Comparison of ENCODE assay signal across 8 cellular contexts in the genomic region with DNA sequence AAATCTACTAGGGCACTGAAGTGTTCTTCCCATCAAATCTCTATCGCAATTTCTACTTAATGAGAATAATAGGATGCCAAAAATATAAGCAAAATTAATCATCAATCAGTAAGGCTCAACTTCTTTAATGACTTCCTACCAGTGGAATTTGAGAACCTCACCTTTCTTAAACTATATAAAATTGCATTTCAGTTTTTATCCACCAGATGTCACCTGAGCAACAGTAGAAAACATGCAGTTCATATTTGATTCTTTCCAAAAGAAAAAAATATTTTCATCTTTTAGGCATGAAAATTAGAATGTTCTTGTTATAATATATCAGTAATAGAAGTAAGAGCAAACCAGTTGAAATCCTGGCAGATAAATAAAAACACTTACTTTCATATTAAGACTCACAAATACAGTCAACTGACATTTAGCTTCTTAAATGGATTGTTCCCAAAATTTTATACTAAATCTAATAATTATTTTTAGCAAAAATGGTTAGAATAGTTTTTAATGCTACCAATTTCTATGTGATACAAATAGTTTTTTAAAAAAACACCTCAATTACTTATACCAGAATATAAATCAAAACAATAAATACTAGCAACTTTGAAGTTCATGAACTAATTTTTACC. TPM values are rescaled to one million over a fixed set of nuclear protein-coding genes. Genes with fewer than 3 reads are reported as not detected.
DNase-seq lines count a peak whose midpoint lies in the region; ATAC-seq, FAIRE-seq and TF ChIP-seq lines count a peak whose summit lies in the region.

No MANE protein-coding gene starts in this region.

- intact Hi-C loops in CD4-positive, alpha-beta T cell (cut with DNase I, micrococcal nuclease) = loop anchor here (1.0 to 5.0 kb wide), 6 partner anchors 264 to 759 kb away; no protein-coding TSS in a partner anchor
- intact Hi-C loops in aorta (cut with DNase I) = loop anchor here (2.0 to 10.0 kb wide), 4 partner anchors 262 to 525 kb away; no protein-coding TSS in a partner anchor

- no peak overlapping the region for H3K56ac ChIP-seq in H9 (ENCODE audit: insufficient read length, low read depth, low read length)

- no peak overlapping the region for H4K91ac ChIP-seq in H9 (ENCODE audit: insufficient read length, low read depth, low read length)

- no peaks in the 10 kb centered on the region for H3K36me3 Mint-ChIP-seq in CD4-positive, alpha-beta T cell (ENCODE audit: low read depth)
- H3K36me3 Mint-ChIP-seq in H9 (ENCODE audit: insufficient read depth in 1 of 3, low read depth in 3 of 3) = no peaks in the 10 kb centered on the region; a peak in 1 of 7 replicates
- no peaks in the 10 kb centered on the region for H3K36me3 Mint-ChIP-seq in naive thymus-derived CD8-positive, alpha-beta T cell
- no peaks in the 10 kb centered on the region for H3K36me3 Mint-ChIP-seq in activated naive CD8-positive, alpha-beta T cell treated with anti-CD3 and anti-CD28 coated beads for 36 hours

- H3K4me1 Mint-ChIP-seq in CD4-positive, alpha-beta T cell (ENCODE audit: low read depth) = no peaks in the 10 kb centered on the region
- peaks cover 8 to 15% of the 10 kb centered on the region in 2 experiments for H3K4me1 Mint-ChIP-seq in H9
- no peaks in the 10 kb centered on the region for H3K4me1 Mint-ChIP-seq in naive thymus-derived CD8-positive, alpha-beta T cell
- H3K4me1 Mint-ChIP-seq in activated naive CD8-positive, alpha-beta T cell treated with anti-CD3 and anti-CD28 coated beads for 36 hours = no peaks in the 10 kb centered on the region

- no peak overlapping the region for H3K23ac ChIP-seq in H9 (ENCODE audit: insufficient read length, low read depth, low read length)

- H3K79me1 ChIP-seq in H9 (ENCODE audit: insufficient read depth, low read depth, low read length, poor library complexity, severe bottlenecking) = no peaks in the 10 kb centered on the region

- no peak overlapping the region for H3K4me3 ChIP-seq in OCI-LY3 (ENCODE audit: low read length)
- H3K4me3 ChIP-seq in aorta (ENCODE audit: low read length in 2 of 2) = no peak overlapping the region

- H3K27me3 Mint-ChIP-seq in CD4-positive, alpha-beta T cell = peaks cover 48% of the 10 kb centered on the region
- no peaks in the 10 kb centered on the region for H3K27me3 Mint-ChIP-seq in H9 (ENCODE audit: low read depth)
- peaks cover 16 to 36% (median 19%) of the 10 kb centered on the region in 5 donors for H3K27me3 Mint-ChIP-seq in naive thymus-derived CD8-positive, alpha-beta T cell
- peaks cover 38% of the 10 kb centered on the region for H3K27me3 Mint-ChIP-seq in activated naive CD8-positive, alpha-beta T cell treated with anti-CD3 and anti-CD28 coated beads for 36 hours

- no peaks in the 10 kb centered on the region for H3K9me3 Mint-ChIP-seq in CD4-positive, alpha-beta T cell
- H3K9me3 Mint-ChIP-seq in H9 = peaks cover 0 to 7% of the 10 kb centered on the region in 2 experiments; a peak in 1 of 5 replicates
- H3K9me3 Mint-ChIP-seq in naive thymus-derived CD8-positive, alpha-beta T cell = no peaks in the 10 kb centered on the region
- H3K9me3 Mint-ChIP-seq in activated naive CD8-positive, alpha-beta T cell treated with anti-CD3 and anti-CD28 coated beads for 36 hours = no peaks in the 10 kb centered on the region

- H3K4me1 ChIP-seq in H9 (ENCODE audit: insufficient read depth, low read length) (no peaks in the 10 kb centered on the region; the same call in 1 of the 2 replicates), OCI-LY3 (ENCODE audit: low read length) (peaks cover 7% of the 10 kb centered on the region; the same call in 1 of the 2 replicates), aorta (ENCODE audit: control insufficient read depth in 1 of 2, insufficient read depth in 2 of 2, low read length in 2 of 2) (no peaks in the 10 kb centered on the region)

- H2BK20ac ChIP-seq in H9 (ENCODE audit: low read depth, low read length, poor library complexity, severe bottlenecking) = no peak overlapping the region

- no peak overlapping the region for H2AFZ ChIP-seq in H9 (ENCODE audit: low read length)
- no peak overlapping the region for H2AFZ ChIP-seq in OCI-LY3 (ENCODE audit: low read depth, low read length)

- peaks cover 14% of the 10 kb centered on the region for H3K27me3 ChIP-seq in CD4-positive, alpha-beta T cell (ENCODE audit: control insufficient read depth, insufficient read depth, low read length)
- no peaks in the 10 kb centered on the region for H3K27me3 ChIP-seq in H9 (ENCODE audit: insufficient read depth, low read length)
- H3K27me3 ChIP-seq in OCI-LY3 (ENCODE audit: low read depth, low read length) = no peaks in the 10 kb centered on the region
- no peaks in the 10 kb centered on the region for H3K27me3 ChIP-seq in aorta (ENCODE audit: control insufficient read depth in 1 of 2, insufficient read depth in 2 of 2, low read length in 1 of 2)

- no CpG with 5 or more reads among the region's 1 CpG for WGBS in H9 (ENCODE audit: extremely low coverage, insufficient read length, low lambda C conversion rate)
- 11 to 21% methylated on average over 1 of the region's 1 CpG for WGBS in aorta, 2 donors

- DNase-seq in CD4-positive, alpha-beta T cell = no peak
- no peak for DNase-seq in H9
- peak in 3 of 10 donors; percentile 52 to 59 (median 56) for DNase-seq in naive thymus-derived CD8-positive, alpha-beta T cell
- no peak for DNase-seq in activated naive CD8-positive, alpha-beta T cell treated with anti-CD3 and anti-CD28 coated beads for 36 hours
- no peak for DNase-seq in aorta

- FAIRE-seq in endometrium (lab: Jason Lieb, UNC) = peak; percentile 96

- CTCF ChIA-PET in CD4-positive, alpha-beta T cell (lab: Charles Lee) = interaction anchor here (1.1 to 3.1 kb wide), 3 partner anchors 14 to 267 kb away, joined by 4 to 25 read pairs (median 7); partner anchors contain the start of gene CCDC112

- POLR2A ChIA-PET in CD4-positive, alpha-beta T cell (lab: Charles Lee) = interaction anchor here (1.3 to 1.6 kb wide), 3 partner anchors 13 to 265 kb away, joined by 3 to 7 read pairs (median 4); partner anchors contain the start of gene CCDC112
- POLR2A ChIA-PET in naive thymus-derived CD8-positive, alpha-beta T cell (lab: Charles Lee) = no interaction called here

- no peak overlapping the region for H3K18ac ChIP-seq in H9 (ENCODE audit: insufficient read length, low read depth, low read length)

- H3K4me3 Mint-ChIP-seq in CD4-positive, alpha-beta T cell = no peak overlapping the region
- H3K4me3 Mint-ChIP-seq in H9 = no peak overlapping the region
- no peak overlapping the region for H3K4me3 Mint-ChIP-seq in naive thymus-derived CD8-positive, alpha-beta T cell
- no peak overlapping the region for H3K4me3 Mint-ChIP-seq in activated naive CD8-positive, alpha-beta T cell treated with anti-CD3 and anti-CD28 coated beads for 36 hours

- H3K23me2 ChIP-seq in H9 (ENCODE audit: insufficient read length, low read depth, low read length, poor library complexity, severe bottlenecking) = no peaks in the 10 kb centered on the region

- H2AK5ac ChIP-seq in H9 (ENCODE audit: insufficient read length, low read length) = no peak overlapping the region

- H3T11ph ChIP-seq in H9 (ENCODE audit: low read length) = no peak overlapping the region

- no peak overlapping the region for H4K8ac ChIP-seq in H9 (replicated peaks; ENCODE audit: insufficient read length, low read depth, low read length)

- no peaks in the 10 kb centered on the region for H3K9me3 ChIP-seq in CD4-positive, alpha-beta T cell (ENCODE audit: control insufficient read depth, low read length)
- no peaks in the 10 kb centered on the region for H3K9me3 ChIP-seq in H9 (ENCODE audit: control insufficient read depth, low read depth, low read length)
- H3K9me3 ChIP-seq in OCI-LY3 (ENCODE audit: insufficient read depth, low read length) = no peaks in the 10 kb centered on the region
- H3K9me3 ChIP-seq in aorta (ENCODE audit: control insufficient read depth, low read length) = no peaks in the 10 kb centered on the region

- no peak overlapping the region for H2BK15ac ChIP-seq in H9 (ENCODE audit: low read depth, low read length)

- H4K5ac ChIP-seq in H9 (ENCODE audit: insufficient read length, low read depth, low read length) = no peak overlapping the region

- no peaks in the 10 kb centered on the region for H4K20me1 ChIP-seq in H9 (ENCODE audit: control insufficient read depth, insufficient read depth, insufficient read length)
- no peaks in the 10 kb centered on the region for H4K20me1 ChIP-seq in OCI-LY3 (ENCODE audit: insufficient read depth, low read length)

- ATAC-seq in CD4-positive, alpha-beta T cell (ENCODE audit: poor library complexity) = peak; percentile 52
- peak; percentile 33 to 55 for ATAC-seq in naive thymus-derived CD8-positive, alpha-beta T cell
- no peak for ATAC-seq in HG03097 (IDR thresholded peaks at IDR 0.05; ENCODE audit: low FRiP score, unreplicated experiment)
- ATAC-seq in aorta (ENCODE audit: low FRiP score) = no peak

- TF ChIP-seq CTCF in CD4-positive, alpha-beta T cell (IDR thresholded peaks at IDR 0.05) = peak; percentile 83
- TF ChIP-seq CTCF in H9 (conservative IDR thresholded peaks at IDR 0.05) (peak; percentile 78), OCI-LY3 (IDR thresholded peaks at IDR 0.05; ENCODE audit: low read depth, low read length) (peak; percentile 57)

- H3K36me3 ChIP-seq in OCI-LY3 (replicated peaks; ENCODE audit: low read depth, low read length) (no peaks in the 10 kb centered on the region), aorta (ENCODE audit: control insufficient read depth in 1 of 2, insufficient read depth in 2 of 2, low read length in 1 of 2) (no peaks in the 10 kb centered on the region)

- H2BK5ac ChIP-seq in H9 (ENCODE audit: insufficient read length, low read length) = no peak overlapping the region

- no peak overlapping the region for H3K27ac Mint-ChIP-seq in CD4-positive, alpha-beta T cell
- no peak overlapping the region for H3K27ac Mint-ChIP-seq in H9
- H3K27ac Mint-ChIP-seq in naive thymus-derived CD8-positive, alpha-beta T cell = no peak overlapping the region
- no peak overlapping the region for H3K27ac Mint-ChIP-seq in activated naive CD8-positive, alpha-beta T cell treated with anti-CD3 and anti-CD28 coated beads for 36 hours

- H3K9ac ChIP-seq in H9 (ENCODE audit: extremely low read depth, insufficient read length, low read length) = no peak overlapping the region
- no peak overlapping the region for H3K9ac ChIP-seq in OCI-LY3 (ENCODE audit: low read length)

- no peak overlapping the region for H3K4ac ChIP-seq in H9 (ENCODE audit: low read depth, low read length)

- no peak overlapping the region for H3K27ac ChIP-seq in CD4-positive, alpha-beta T cell (ENCODE audit: low read depth, low read length)
- H3K27ac ChIP-seq in H9 (ENCODE audit: insufficient read length, low read depth, low read length) = no peak overlapping the region
- H3K27ac ChIP-seq in OCI-LY3 (ENCODE audit: low read length) = no peak overlapping the region
- no peak overlapping the region for H3K27ac ChIP-seq in aorta (ENCODE audit: low read depth in 1 of 2, low read length in 2 of 2)

- H2BK120ac ChIP-seq in H9 (ENCODE audit: low read depth, low read length, poor library complexity, severe bottlenecking) = no peak overlapping the region

- H3K79me2 ChIP-seq in H9 (ENCODE audit: insufficient read depth, low read length) = no peaks in the 10 kb centered on the region
- H3K79me2 ChIP-seq in OCI-LY3 (ENCODE audit: low read length) = no peaks in the 10 kb centered on the region

- H3K4me2 ChIP-seq in H9 (ENCODE audit: insufficient read depth, insufficient read length, low read length) (no peak overlapping the region), OCI-LY3 (ENCODE audit: low read length) (no peak overlapping the region)

- H3K14ac ChIP-seq in H9 (ENCODE audit: insufficient read depth, low read length) = no peak overlapping the region

- H2BK12ac ChIP-seq in H9 (ENCODE audit: insufficient read length, low read depth, low read length) = no peak overlapping the region

RNA-seq across cellular contexts. Expression of gene CCDC112, which starts 13.4 kb away (rescaled TPM):
- 1 to 10 TPM; 3.1 to 3.9 TPM for total RNA-seq in CD4-positive, alpha-beta T cell
- total RNA-seq in H9 (2021) (13.0 and 13.2 TPM in 2 replicates), aorta (1 to 10 TPM; 4.1 to 7.3 TPM)
- 1 to 10 TPM; 6.5 to 7.5 TPM for total RNA-seq in naive thymus-derived CD8-positive, alpha-beta T cell
- polyA plus RNA-seq in naive thymus-derived CD8-positive, alpha-beta T cell = 1 to 10 TPM; 2.8 to 4.5 (median 4.3) TPM
- total RNA-seq in activated naive CD8-positive, alpha-beta T cell treated with anti-CD3 and anti-CD28 coated beads for 36 hours = 1 to 10 TPM; 1.7 to 1.8 TPM
- 1 to 10 TPM; 6.5 to 8.3 TPM for polyA plus RNA-seq in aorta

RNA-seq across cellular contexts. Expression of gene PGGT1B, which starts 47.2 kb away (rescaled TPM):
- 10 to 100 TPM; 37.5 to 39.3 TPM for total RNA-seq in CD4-positive, alpha-beta T cell
- 56.4 and 59.7 TPM in 2 replicates for total RNA-seq in H9 (2021)
- total RNA-seq in naive thymus-derived CD8-positive, alpha-beta T cell = 10 to 100 TPM; 36.4 to 42.6 TPM
- polyA plus RNA-seq in naive thymus-derived CD8-positive, alpha-beta T cell = 10 to 100 TPM in 2 of 3 donors, 1 to 10 TPM in 1; 7.1 to 17.4 (median 10.8) TPM
- total RNA-seq in activated naive CD8-positive, alpha-beta T cell treated with anti-CD3 and anti-CD28 coated beads for 36 hours = 10 to 100 TPM; 47.9 TPM
- total RNA-seq in aorta = 10 to 100 TPM; 37.4 to 45.5 TPM
- polyA plus RNA-seq in aorta = 1 to 10 TPM; 3.7 to 3.9 TPM

Comparison
In these comparisons a context has a peak if more than half of its experiments do, and no peak if none do; other contexts are left out.
1. ATAC-seq: peak in CD4-positive, alpha-beta T cell (single experiment) and naive thymus-derived CD8-positive, alpha-beta T cell (2 of 2); none in HG03097 (single experiment) and aorta (single experiment).
2. Peak in every context shown above with its lines, with median percentiles within 50 percentile points of each other: CTCF ChIP-seq.